8 cellular contexts compared by ENCODE assay signal in genomic region chr4:56466296-56466761, GRCh38. TPM values are rescaled to one million over a fixed set of nuclear protein-coding genes. Genes with fewer than 3 reads are reported as not detected.
DNase-seq lines count a peak whose midpoint lies in the region; ATAC-seq, FAIRE-seq and TF ChIP-seq lines count a peak whose summit lies in the region.
"Not testable (repeated sequence)": the region's sequence is repeated elsewhere in the genome, so short reads cannot be mapped to it uniquely, and the experiment has no call there.

No MANE protein-coding gene starts in this region.

- not testable (repeated sequence) for H3K27me3 Mint-ChIP-seq in T-helper 17 cell

- H3K27ac Mint-ChIP-seq in T-helper 17 cell, result peak overlapping the region; percentile 100

- ATAC-seq in T-helper 17 cell, result not testable (repeated sequence)
- ATAC-seq in foreskin keratinocyte, result peak; percentile 76

- TF ChIP-seq CTCF in NB4 (IDR thresholded peaks at IDR 0.05; ENCODE audit: low read depth, low read length); astrocyte of the spinal cord (IDR thresholded peaks at IDR 0.05; ENCODE audit: low read depth, low read length); foreskin keratinocyte (conservative IDR thresholded peaks at IDR 0.05): not testable (repeated sequence)

- FAIRE-seq in GM19239 (lab: Jason Lieb, UNC), result peak; percentile 51

- H3K4me3 Mint-ChIP-seq in T-helper 17 cell, result peak overlapping the region; percentile 99

- H3K36me3 Mint-ChIP-seq in T-helper 17 cell (ENCODE audit: low read depth), result not testable (repeated sequence)

- TF ChIP-seq POLR2A in NB4 (IDR thresholded peaks at IDR 0.05; ENCODE audit: extremely low read depth, insufficient read length), result not testable (repeated sequence)

- not testable (repeated sequence) for H3K27me3 ChIP-seq in foreskin keratinocyte; mononuclear cell (ENCODE audit: insufficient read depth, low read length)

- not testable (repeated sequence) for H3K9me3 ChIP-seq in T-helper 17 cell (ENCODE audit: control insufficient read depth, low read length, poor library complexity, severe bottlenecking); mononuclear cell (ENCODE audit: low read depth, low read length)

- H3K4me3 ChIP-seq in NB4 (ENCODE audit: low read depth, low read length) (peak overlapping the region; percentile 99), astrocyte of the spinal cord (ENCODE audit: low read depth, low read length) (peak overlapping the region; percentile 61), mononuclear cell (ENCODE audit: low read length) (peak overlapping the region; percentile 94)

- DNase-seq in AG20443 (ENCODE audit: low spot score) (peak; percentile 72), NB4 (ENCODE audit: low read depth) (peak; percentile 70), astrocyte of the spinal cord (ENCODE audit: low read depth, low spot score) (peak; percentile 32), foreskin keratinocyte (peak; percentile 72 to 89)
- not testable (repeated sequence) for DNase-seq in GM19239 (ENCODE audit: insufficient read length, low spot score); T-helper 17 cell
- DNase-seq in stimulated activated CD4-positive, alpha-beta T cell treated with anti-CD3 and anti-CD28 coated beads, Interleukin-1b, Interleukin-23, amount 100 ng/mL, for 48 hours, result peak; percentile 39

- in situ Hi-C loops in astrocyte of the spinal cord (cut with HindIII; ENCODE audit: low sequenced_read_pairs), result not testable (repeated sequence)

- H3K27ac ChIP-seq in foreskin keratinocyte, result peak overlapping the region; percentile 91

- not testable (repeated sequence) for H3K4me1 ChIP-seq in foreskin keratinocyte
- H3K4me1 ChIP-seq in mononuclear cell (ENCODE audit: insufficient read depth, low read length), result peaks cover 34% of the 10 kb centered on the region

- H3K4me1 Mint-ChIP-seq in T-helper 17 cell, result peaks cover 49% of the 10 kb centered on the region

RNA-seq across cellular contexts. Expression of gene SRP72, which starts 1.1 kb away (rescaled TPM):
- total RNA-seq in T-helper 17 cell, result 100 to 1,000 TPM; 110 to 133 TPM
- 120 and 122 TPM in 2 replicates for total RNA-seq in foreskin keratinocyte
- 61.9 and 68.4 TPM in 2 replicates for polyA plus RNA-seq in foreskin keratinocyte
- total RNA-seq in mononuclear cell, result 104 TPM

RNA-seq across cellular contexts. Expression of gene PAICS, which starts 30.3 kb away (rescaled TPM):
- total RNA-seq in T-helper 17 cell (10 to 100 TPM; 27.1 to 29.8 TPM), foreskin keratinocyte (141 and 157 TPM in 2 replicates), mononuclear cell (8.0 TPM)
- 99.2 and 131 TPM in 2 replicates for polyA plus RNA-seq in foreskin keratinocyte

RNA-seq across cellular contexts. Expression of gene PPAT, which starts 30.9 kb away (rescaled TPM):
- 1 to 10 TPM; 9.5 to 9.6 TPM for total RNA-seq in T-helper 17 cell
- 22.9 and 27.6 TPM in 2 replicates for total RNA-seq in foreskin keratinocyte
- polyA plus RNA-seq in foreskin keratinocyte, result 7.0 and 9.7 TPM in 2 replicates
- 5.4 TPM for total RNA-seq in mononuclear cell

RNA-seq across cellular contexts. Expression of gene ARL9, which starts 39.3 kb away (rescaled TPM):
- total RNA-seq in T-helper 17 cell (not detected), foreskin keratinocyte (0.60 and 0.75 TPM in 2 replicates), mononuclear cell (0.21 TPM)
- 0.94 and 1.5 TPM in 2 replicates for polyA plus RNA-seq in foreskin keratinocyte
